ENCODE assay signal across 1 cellular context in the genomic region with DNA sequence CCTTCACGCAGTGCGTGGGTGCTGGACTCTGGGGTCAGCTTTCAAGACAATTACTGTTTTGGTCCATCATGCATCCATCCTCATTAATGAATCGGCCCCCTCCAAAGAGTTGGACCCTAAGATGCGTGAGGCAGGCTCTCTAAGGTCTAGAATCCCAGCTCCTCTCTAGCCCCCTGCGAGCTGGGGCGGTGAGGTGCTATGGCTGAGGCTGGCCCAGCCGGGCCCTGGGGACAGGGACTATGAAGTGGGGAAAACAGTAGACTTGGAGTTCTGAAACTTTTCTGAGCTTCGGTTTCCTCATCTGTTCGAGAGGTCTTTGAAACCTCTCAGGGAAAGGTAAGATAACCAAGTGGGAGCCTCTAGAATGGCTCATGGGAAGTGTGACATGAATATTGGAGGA.
TF ChIP-seq lines count a peak whose summit lies in the region.

No MANE protein-coding gene starts in this region.

TF ChIP-seq in HepG2, 621 proteins besides CTCF, POLR2A, EP300 and RAD21 (continues in another document):
- TF ChIP-seq, protein P1, sequence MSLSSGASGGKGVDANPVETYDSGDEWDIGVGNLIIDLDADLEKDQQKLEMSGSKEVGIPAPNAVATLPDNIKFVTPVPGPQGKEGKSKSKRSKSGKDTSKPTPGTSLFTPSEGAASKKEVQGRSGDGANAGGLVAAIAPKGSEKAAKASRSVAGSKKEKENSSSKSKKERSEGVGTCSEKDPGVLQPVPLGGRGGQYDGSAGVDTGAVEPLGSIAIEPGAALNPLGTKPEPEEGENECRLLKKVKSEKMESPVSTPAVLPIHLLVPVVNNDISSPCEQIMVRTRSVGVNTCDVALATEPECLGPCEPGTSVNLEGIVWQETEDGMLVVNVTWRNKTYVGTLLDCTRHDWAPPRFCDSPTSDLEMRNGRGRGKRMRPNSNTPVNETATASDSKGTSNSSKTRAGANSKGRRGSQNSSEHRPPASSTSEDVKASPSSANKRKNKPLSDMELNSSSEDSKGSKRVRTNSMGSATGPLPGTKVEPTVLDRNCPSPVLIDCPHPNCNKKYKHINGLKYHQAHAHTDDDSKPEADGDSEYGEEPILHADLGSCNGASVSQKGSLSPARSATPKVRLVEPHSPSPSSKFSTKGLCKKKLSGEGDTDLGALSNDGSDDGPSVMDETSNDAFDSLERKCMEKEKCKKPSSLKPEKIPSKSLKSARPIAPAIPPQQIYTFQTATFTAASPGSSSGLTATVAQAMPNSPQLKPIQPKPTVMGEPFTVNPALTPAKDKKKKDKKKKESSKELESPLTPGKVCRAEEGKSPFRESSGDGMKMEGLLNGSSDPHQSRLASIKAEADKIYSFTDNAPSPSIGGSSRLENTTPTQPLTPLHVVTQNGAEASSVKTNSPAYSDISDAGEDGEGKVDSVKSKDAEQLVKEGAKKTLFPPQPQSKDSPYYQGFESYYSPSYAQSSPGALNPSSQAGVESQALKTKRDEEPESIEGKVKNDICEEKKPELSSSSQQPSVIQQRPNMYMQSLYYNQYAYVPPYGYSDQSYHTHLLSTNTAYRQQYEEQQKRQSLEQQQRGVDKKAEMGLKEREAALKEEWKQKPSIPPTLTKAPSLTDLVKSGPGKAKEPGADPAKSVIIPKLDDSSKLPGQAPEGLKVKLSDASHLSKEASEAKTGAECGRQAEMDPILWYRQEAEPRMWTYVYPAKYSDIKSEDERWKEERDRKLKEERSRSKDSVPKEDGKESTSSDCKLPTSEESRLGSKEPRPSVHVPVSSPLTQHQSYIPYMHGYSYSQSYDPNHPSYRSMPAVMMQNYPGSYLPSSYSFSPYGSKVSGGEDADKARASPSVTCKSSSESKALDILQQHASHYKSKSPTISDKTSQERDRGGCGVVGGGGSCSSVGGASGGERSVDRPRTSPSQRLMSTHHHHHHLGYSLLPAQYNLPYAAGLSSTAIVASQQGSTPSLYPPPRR (CRISPR knock-in tag; IDR thresholded peaks at IDR 0.05; ENCODE audit: borderline replicate concordance), result 0 out of 2 replicates have a peak, but pooled peaks have one; percentile 22
- no peak for TF ChIP-seq CREM (IDR thresholded peaks at IDR 0.05)
- TF ChIP-seq CREM (CRISPR knock-in tag; IDR thresholded peaks at IDR 0.05), result no peak
- TF ChIP-seq, protein P2, sequence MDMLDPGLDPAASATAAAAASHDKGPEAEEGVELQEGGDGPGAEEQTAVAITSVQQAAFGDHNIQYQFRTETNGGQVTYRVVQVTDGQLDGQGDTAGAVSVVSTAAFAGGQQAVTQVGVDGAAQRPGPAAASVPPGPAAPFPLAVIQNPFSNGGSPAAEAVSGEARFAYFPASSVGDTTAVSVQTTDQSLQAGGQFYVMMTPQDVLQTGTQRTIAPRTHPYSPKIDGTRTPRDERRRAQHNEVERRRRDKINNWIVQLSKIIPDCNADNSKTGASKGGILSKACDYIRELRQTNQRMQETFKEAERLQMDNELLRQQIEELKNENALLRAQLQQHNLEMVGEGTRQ (IDR thresholded peaks at IDR 0.05; ENCODE audit: low read depth, low read length), result no peak
- TF ChIP-seq, protein P2 (CRISPR knock-in tag; IDR thresholded peaks at IDR 0.05; ENCODE audit: borderline replicate concordance), result no peak
- TF ChIP-seq, protein P3, sequence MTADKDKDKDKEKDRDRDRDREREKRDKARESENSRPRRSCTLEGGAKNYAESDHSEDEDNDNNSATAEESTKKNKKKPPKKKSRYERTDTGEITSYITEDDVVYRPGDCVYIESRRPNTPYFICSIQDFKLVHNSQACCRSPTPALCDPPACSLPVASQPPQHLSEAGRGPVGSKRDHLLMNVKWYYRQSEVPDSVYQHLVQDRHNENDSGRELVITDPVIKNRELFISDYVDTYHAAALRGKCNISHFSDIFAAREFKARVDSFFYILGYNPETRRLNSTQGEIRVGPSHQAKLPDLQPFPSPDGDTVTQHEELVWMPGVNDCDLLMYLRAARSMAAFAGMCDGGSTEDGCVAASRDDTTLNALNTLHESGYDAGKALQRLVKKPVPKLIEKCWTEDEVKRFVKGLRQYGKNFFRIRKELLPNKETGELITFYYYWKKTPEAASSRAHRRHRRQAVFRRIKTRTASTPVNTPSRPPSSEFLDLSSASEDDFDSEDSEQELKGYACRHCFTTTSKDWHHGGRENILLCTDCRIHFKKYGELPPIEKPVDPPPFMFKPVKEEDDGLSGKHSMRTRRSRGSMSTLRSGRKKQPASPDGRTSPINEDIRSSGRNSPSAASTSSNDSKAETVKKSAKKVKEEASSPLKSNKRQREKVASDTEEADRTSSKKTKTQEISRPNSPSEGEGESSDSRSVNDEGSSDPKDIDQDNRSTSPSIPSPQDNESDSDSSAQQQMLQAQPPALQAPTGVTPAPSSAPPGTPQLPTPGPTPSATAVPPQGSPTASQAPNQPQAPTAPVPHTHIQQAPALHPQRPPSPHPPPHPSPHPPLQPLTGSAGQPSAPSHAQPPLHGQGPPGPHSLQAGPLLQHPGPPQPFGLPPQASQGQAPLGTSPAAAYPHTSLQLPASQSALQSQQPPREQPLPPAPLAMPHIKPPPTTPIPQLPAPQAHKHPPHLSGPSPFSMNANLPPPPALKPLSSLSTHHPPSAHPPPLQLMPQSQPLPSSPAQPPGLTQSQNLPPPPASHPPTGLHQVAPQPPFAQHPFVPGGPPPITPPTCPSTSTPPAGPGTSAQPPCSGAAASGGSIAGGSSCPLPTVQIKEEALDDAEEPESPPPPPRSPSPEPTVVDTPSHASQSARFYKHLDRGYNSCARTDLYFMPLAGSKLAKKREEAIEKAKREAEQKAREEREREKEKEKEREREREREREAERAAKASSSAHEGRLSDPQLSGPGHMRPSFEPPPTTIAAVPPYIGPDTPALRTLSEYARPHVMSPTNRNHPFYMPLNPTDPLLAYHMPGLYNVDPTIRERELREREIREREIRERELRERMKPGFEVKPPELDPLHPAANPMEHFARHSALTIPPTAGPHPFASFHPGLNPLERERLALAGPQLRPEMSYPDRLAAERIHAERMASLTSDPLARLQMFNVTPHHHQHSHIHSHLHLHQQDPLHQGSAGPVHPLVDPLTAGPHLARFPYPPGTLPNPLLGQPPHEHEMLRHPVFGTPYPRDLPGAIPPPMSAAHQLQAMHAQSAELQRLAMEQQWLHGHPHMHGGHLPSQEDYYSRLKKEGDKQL (CRISPR knock-in tag; IDR thresholded peaks at IDR 0.05; ENCODE audit: low read depth), result no peak
- TF ChIP-seq ZC3H4 (CRISPR knock-in tag; IDR thresholded peaks at IDR 0.05; ENCODE audit: borderline replicate concordance), result no peak
- no peak for TF ChIP-seq MBNL3 (CRISPR knock-in tag; conservative IDR thresholded peaks at IDR 0.05)
- TF ChIP-seq, protein P4, sequence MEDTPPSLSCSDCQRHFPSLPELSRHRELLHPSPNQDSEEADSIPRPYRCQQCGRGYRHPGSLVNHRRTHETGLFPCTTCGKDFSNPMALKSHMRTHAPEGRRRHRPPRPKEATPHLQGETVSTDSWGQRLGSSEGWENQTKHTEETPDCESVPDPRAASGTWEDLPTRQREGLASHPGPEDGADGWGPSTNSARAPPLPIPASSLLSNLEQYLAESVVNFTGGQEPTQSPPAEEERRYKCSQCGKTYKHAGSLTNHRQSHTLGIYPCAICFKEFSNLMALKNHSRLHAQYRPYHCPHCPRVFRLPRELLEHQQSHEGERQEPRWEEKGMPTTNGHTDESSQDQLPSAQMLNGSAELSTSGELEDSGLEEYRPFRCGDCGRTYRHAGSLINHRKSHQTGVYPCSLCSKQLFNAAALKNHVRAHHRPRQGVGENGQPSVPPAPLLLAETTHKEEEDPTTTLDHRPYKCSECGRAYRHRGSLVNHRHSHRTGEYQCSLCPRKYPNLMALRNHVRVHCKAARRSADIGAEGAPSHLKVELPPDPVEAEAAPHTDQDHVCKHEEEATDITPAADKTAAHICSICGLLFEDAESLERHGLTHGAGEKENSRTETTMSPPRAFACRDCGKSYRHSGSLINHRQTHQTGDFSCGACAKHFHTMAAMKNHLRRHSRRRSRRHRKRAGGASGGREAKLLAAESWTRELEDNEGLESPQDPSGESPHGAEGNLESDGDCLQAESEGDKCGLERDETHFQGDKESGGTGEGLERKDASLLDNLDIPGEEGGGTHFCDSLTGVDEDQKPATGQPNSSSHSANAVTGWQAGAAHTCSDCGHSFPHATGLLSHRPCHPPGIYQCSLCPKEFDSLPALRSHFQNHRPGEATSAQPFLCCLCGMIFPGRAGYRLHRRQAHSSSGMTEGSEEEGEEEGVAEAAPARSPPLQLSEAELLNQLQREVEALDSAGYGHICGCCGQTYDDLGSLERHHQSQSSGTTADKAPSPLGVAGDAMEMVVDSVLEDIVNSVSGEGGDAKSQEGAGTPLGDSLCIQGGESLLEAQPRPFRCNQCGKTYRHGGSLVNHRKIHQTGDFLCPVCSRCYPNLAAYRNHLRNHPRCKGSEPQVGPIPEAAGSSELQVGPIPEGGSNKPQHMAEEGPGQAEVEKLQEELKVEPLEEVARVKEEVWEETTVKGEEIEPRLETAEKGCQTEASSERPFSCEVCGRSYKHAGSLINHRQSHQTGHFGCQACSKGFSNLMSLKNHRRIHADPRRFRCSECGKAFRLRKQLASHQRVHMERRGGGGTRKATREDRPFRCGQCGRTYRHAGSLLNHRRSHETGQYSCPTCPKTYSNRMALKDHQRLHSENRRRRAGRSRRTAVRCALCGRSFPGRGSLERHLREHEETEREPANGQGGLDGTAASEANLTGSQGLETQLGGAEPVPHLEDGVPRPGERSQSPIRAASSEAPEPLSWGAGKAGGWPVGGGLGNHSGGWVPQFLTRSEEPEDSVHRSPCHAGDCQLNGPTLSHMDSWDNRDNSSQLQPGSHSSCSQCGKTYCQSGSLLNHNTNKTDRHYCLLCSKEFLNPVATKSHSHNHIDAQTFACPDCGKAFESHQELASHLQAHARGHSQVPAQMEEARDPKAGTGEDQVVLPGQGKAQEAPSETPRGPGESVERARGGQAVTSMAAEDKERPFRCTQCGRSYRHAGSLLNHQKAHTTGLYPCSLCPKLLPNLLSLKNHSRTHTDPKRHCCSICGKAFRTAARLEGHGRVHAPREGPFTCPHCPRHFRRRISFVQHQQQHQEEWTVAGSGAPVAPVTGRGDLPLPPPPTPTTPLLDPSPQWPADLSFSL (CRISPR knock-in tag; IDR thresholded peaks at IDR 0.05), result 0 out of 2 replicates have a peak, but pooled peaks have one; percentile 10
- TF ChIP-seq ZNF367 (CRISPR knock-in tag; IDR thresholded peaks at IDR 0.05; ENCODE audit: borderline replicate concordance), result no peak
- TF ChIP-seq ATRX (CRISPR knock-in tag; IDR thresholded peaks at IDR 0.05; ENCODE audit: borderline replicate concordance), result no peak
- no peak for TF ChIP-seq NCOA2 (CRISPR knock-in tag; IDR thresholded peaks at IDR 0.05)
- TF ChIP-seq TAF1 (CRISPR knock-in tag; IDR thresholded peaks at IDR 0.05), result no peak
- TF ChIP-seq ZNF230 (CRISPR knock-in tag; IDR thresholded peaks at IDR 0.05), result 0 out of 2 replicates have a peak, but pooled peaks have one; percentile 34
- no peak for TF ChIP-seq SRSF1 (optimal IDR thresholded peaks at IDR 0.05; ENCODE audit: low read depth, low read length)
- TF ChIP-seq ZNF446 (CRISPR knock-in tag; IDR thresholded peaks at IDR 0.05), result 0 out of 2 replicates have a peak, but pooled peaks have one; percentile 7
- no peak for TF ChIP-seq CBFB (CRISPR knock-in tag; IDR thresholded peaks at IDR 0.05)
- TF ChIP-seq ZNF296 (CRISPR knock-in tag; conservative IDR thresholded peaks at IDR 0.05), result no peak
- TF ChIP-seq ZBTB42 (CRISPR knock-in tag; IDR thresholded peaks at IDR 0.05), result no peak
- no peak for TF ChIP-seq ZNF569 (CRISPR knock-in tag; IDR thresholded peaks at IDR 0.05; ENCODE audit: borderline replicate concordance)
- TF ChIP-seq GABPB1 (CRISPR knock-in tag; IDR thresholded peaks at IDR 0.05), result no peak
- TF ChIP-seq TBX2 (CRISPR knock-in tag; IDR thresholded peaks at IDR 0.05; ENCODE audit: borderline replicate concordance), result no peak
- TF ChIP-seq ZMYM3 (CRISPR knock-in tag; IDR thresholded peaks at IDR 0.05), result no peak
- no peak for TF ChIP-seq ZFP82 (CRISPR knock-in tag; IDR thresholded peaks at IDR 0.05; ENCODE audit: borderline replicate concordance)
- 0 out of 2 replicates have a peak, but pooled peaks have one; percentile 8 for TF ChIP-seq MZF1 (CRISPR knock-in tag; IDR thresholded peaks at IDR 0.05; ENCODE audit: borderline replicate concordance)
- no peak for TF ChIP-seq NFKBIZ (CRISPR knock-in tag; IDR thresholded peaks at IDR 0.05)
- 0 out of 2 replicates have a peak, but pooled peaks have one; percentile 13 for TF ChIP-seq RFXAP (CRISPR knock-in tag; IDR thresholded peaks at IDR 0.05; ENCODE audit: borderline replicate concordance)
- no peak for TF ChIP-seq ZNF83 (CRISPR knock-in tag; IDR thresholded peaks at IDR 0.05; ENCODE audit: borderline replicate concordance)
- TF ChIP-seq, protein P5, sequence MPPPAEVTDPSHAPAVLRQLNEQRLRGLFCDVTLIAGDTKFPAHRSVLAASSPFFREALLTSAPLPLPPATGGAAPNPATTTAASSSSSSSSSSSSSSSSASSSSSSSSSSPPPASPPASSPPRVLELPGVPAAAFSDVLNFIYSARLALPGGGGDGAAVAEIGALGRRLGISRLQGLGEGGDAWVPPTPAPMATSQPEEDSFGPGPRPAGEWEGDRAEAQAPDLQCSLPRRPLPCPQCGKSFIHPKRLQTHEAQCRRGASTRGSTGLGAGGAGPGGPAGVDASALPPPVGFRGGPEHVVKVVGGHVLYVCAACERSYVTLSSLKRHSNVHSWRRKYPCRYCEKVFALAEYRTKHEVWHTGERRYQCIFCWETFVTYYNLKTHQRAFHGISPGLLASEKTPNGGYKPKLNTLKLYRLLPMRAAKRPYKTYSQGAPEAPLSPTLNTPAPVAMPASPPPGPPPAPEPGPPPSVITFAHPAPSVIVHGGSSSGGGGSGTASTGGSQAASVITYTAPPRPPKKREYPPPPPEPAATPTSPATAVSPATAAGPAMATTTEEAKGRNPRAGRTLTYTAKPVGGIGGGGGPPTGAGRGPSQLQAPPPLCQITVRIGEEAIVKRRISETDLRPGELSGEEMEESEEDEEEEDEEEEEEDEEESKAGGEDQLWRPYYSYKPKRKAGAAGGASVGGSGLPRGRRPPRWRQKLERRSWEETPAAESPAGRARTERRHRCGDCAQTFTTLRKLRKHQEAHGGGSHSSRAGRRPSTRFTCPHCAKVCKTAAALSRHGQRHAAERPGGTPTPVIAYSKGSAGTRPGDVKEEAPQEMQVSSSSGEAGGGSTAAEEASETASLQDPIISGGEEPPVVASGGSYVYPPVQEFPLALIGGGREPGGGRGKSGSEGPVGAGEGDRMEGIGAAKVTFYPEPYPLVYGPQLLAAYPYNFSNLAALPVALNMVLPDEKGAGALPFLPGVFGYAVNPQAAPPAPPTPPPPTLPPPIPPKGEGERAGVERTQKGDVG (CRISPR knock-in tag; IDR thresholded peaks at IDR 0.05; ENCODE audit: borderline replicate concordance), result no peak
- TF ChIP-seq, protein P6, sequence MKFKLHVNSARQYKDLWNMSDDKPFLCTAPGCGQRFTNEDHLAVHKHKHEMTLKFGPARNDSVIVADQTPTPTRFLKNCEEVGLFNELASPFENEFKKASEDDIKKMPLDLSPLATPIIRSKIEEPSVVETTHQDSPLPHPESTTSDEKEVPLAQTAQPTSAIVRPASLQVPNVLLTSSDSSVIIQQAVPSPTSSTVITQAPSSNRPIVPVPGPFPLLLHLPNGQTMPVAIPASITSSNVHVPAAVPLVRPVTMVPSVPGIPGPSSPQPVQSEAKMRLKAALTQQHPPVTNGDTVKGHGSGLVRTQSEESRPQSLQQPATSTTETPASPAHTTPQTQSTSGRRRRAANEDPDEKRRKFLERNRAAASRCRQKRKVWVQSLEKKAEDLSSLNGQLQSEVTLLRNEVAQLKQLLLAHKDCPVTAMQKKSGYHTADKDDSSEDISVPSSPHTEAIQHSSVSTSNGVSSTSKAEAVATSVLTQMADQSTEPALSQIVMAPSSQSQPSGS (CRISPR knock-in tag; IDR thresholded peaks at IDR 0.05), result no peak
- TF ChIP-seq HMG20B (CRISPR knock-in tag; conservative IDR thresholded peaks at IDR 0.05), result no peak
- no peak for TF ChIP-seq ZNF644 (CRISPR knock-in tag; IDR thresholded peaks at IDR 0.05; ENCODE audit: low read depth)
